26 cellular contexts compared by ENCODE assay signal in genomic region chr18:7017013-7017412, GRCh38.
"Had no signal": no experiment of that assay in that cellular context is flagged by ENCODE, and none has a peak within 500 bp of the region (broad histone marks: within the 10 kb centered on the region; RNA-seq: fewer than 3 reads in every experiment).

No MANE protein-coding gene starts in this region.

- H3K36me3 Mint-ChIP-seq: activated CD4-positive, alpha-beta memory T cell treated with anti-CD3 and anti-CD28 coated beads for 36 hours; activated naive CD8-positive, alpha-beta T cell had no signal

- H3K9me3 Mint-ChIP-seq: activated CD4-positive, alpha-beta memory T cell treated with anti-CD3 and anti-CD28 coated beads for 36 hours; activated CD4-positive, alpha-beta T cell treated with anti-CD3 and anti-CD28 coated beads, Interleukin-2, amount 10 ng/mL, durations not matched to agents 7 days and 5 days had no signal

- H3K36me3 ChIP-seq: cardiac muscle cell, SJSA1 had no signal

- H3K27me3 Mint-ChIP-seq: activated CD4-positive, alpha-beta memory T cell treated with anti-CD3 and anti-CD28 coated beads for 36 hours; activated CD4-positive, alpha-beta T cell treated with anti-CD3 and anti-CD28 coated beads, Interleukin-2, amount 10 ng/mL, durations not matched to agents 7 days and 5 days; activated naive CD8-positive, alpha-beta T cell had no signal

- H3K4me1 ChIP-seq: SJSA1 had no signal

- H3K9me3 ChIP-seq: SJSA1 had no signal

- H3K4me3 ChIP-seq: cardiac muscle cell, SJSA1 had no signal

- DNase-seq: activated CD4-positive, alpha-beta memory T cell treated with anti-CD3 and anti-CD28 coated beads for 36 hours; activated CD4-positive, alpha-beta T cell treated with anti-CD3 and anti-CD28 coated beads, Interleukin-2, amount 10 ng/mL, durations not matched to agents 7 days and 5 days; activated CD4-positive, CD25-positive, alpha-beta regulatory T cell; activated CD8-positive, alpha-beta memory T cell treated with anti-CD3 and anti-CD28 coated beads for 24 hours; activated gamma-delta T cell; activated naive CD4-positive, alpha-beta T cell treated with anti-CD3 and anti-CD28 coated beads for 36 hours; activated T-cell treated with anti-CD3 and anti-CD28 coated beads, Interleukin-2, amount 50 U/mL, for 4 hours; amygdala; brain microvascular endothelial cell; Kasumi-1; KBM-7; NCI-H1048; NCI-H1930; NCI-H2171 treated with DMSO at 0.1 percent for 48 hours; NCI-H226; NCI-H526 treated with DMSO at 0.1 percent for 48 hours; NCI-H82; Right ventricle myocardium superior; RPMI8226; SW 1271 had no signal

- H3K27ac Mint-ChIP-seq: activated CD4-positive, alpha-beta memory T cell treated with anti-CD3 and anti-CD28 coated beads for 36 hours; activated CD4-positive, alpha-beta T cell treated with anti-CD3 and anti-CD28 coated beads, Interleukin-2, amount 10 ng/mL, durations not matched to agents 7 days and 5 days; activated naive CD4-positive, alpha-beta T cell treated with anti-CD3 and anti-CD28 coated beads for 36 hours; activated naive CD8-positive, alpha-beta T cell; T-helper 2 cell treated with Interferon-gamma antibody and Interleukin-4, amounts not matched to agents 5 μg/mL and 100 μg/mL, for 36 hours had no signal

- H3K27me3 ChIP-seq: brain microvascular endothelial cell, cardiac muscle cell had no signal

- H3K4me3 Mint-ChIP-seq: activated CD4-positive, alpha-beta memory T cell treated with anti-CD3 and anti-CD28 coated beads for 36 hours; activated CD4-positive, alpha-beta T cell treated with anti-CD3 and anti-CD28 coated beads, Interleukin-2, amount 10 ng/mL, durations not matched to agents 7 days and 5 days; activated naive CD4-positive, alpha-beta T cell treated with anti-CD3 and anti-CD28 coated beads for 36 hours; activated naive CD8-positive, alpha-beta T cell; activated T-cell treated with anti-CD3 and anti-CD28 coated beads, Interleukin-2, amount 50 U/mL, for 4 hours; T-helper 2 cell treated with Interferon-gamma antibody and Interleukin-4, amounts not matched to agents 5 μg/mL and 100 μg/mL, for 36 hours had no signal

- H3K4me1 Mint-ChIP-seq: activated CD4-positive, alpha-beta T cell treated with anti-CD3 and anti-CD28 coated beads, Interleukin-2, amount 10 ng/mL, durations not matched to agents 7 days and 5 days had no signal

- H3K27ac ChIP-seq: brain microvascular endothelial cell, cardiac muscle cell, SJSA1, VCaP had no signal

- ATAC-seq: activated T-cell treated with anti-CD3 and anti-CD28 coated beads, Interleukin-2, amount 50 U/mL, for 4 hours; SK-N-SH treated with all-trans-retinoic acid at 6 μM for 48 hours had no signal
